Comparison of ENCODE assay signal across 9 cellular contexts in genomic region chr14:99604766-99605298, GRCh38. TPM values are rescaled to one million over a fixed set of nuclear protein-coding genes. Genes with fewer than 3 reads are reported as not detected.
DNase-seq lines count a peak whose midpoint lies in the region; ATAC-seq and TF ChIP-seq lines count a peak whose summit lies in the region.
"Had no signal": no experiment of that assay in that cellular context is flagged by ENCODE, and none has a peak within 500 bp of the region (broad histone marks: within the 10 kb centered on the region; RNA-seq: fewer than 3 reads in every experiment).

No MANE protein-coding gene starts in this region.

- peak; percentile 61 for DNase-seq in activated CD8-positive, alpha-beta memory T cell treated with anti-CD3 and anti-CD28 coated beads, Interleukin-2, amount 10 ng/mL, durations not matched to agents 7 days and 5 days
- DNase-seq in activated CD8-positive, alpha-beta memory T cell treated with anti-CD3 and anti-CD28 coated beads, Interleukin-2, amount 50 U/mL, for 48 hours = no peak
- DNase-seq in SK-MEL-5 (ENCODE audit: low read depth, low spot score) (peak; percentile 29), mesenchymal stem cell (peak; percentile 61), upper lobe of left lung (peak in 1 of 2 donors; percentile 91), DMS153 treated with DMSO at 0.1 percent for 48 hours (lab: John Stamatoyannopoulos, UW; ENCODE audit: unreplicated experiment) (no peak)

- H2BK120ac ChIP-seq in mesenchymal stem cell (ENCODE audit: low read depth, low read length) = peak overlapping the region; percentile 42

- intact Hi-C loops in dendritic cell treated with granulocyte-macrophage colony-stimulating factor and Interleukin-4, amounts not matched to agents 40 ng/mL and 50 ng/mL, for 4 days (cut with micrococcal nuclease) = no loop called here

- peak overlapping the region; percentile 46 to 55 for H3K4ac ChIP-seq in mesenchymal stem cell (ENCODE audit: low read depth in 1 of 2, low read length in 2 of 2)

- H3K4me3 ChIP-seq in mesenchymal stem cell (ENCODE audit: insufficient read depth in 1 of 2, low read depth in 1 of 2, low read length in 2 of 2) (peak overlapping the region; percentile 69 to 81), upper lobe of left lung (peak overlapping the region; percentile 62 to 92 (median 88))

- no peak overlapping the region for H3K23ac ChIP-seq in mesenchymal stem cell (ENCODE audit: low read length in 2 of 2)

- H4K91ac ChIP-seq in mesenchymal stem cell (ENCODE audit: low read length) = peak overlapping the region; percentile 28

- peaks cover 26% of the 10 kb centered on the region for H3K4me1 Mint-ChIP-seq in activated CD8-positive, alpha-beta memory T cell treated with anti-CD3 and anti-CD28 coated beads, Interleukin-2, amount 10 ng/mL, durations not matched to agents 7 days and 5 days
- H3K4me1 Mint-ChIP-seq in dendritic cell treated with granulocyte-macrophage colony-stimulating factor and Interleukin-4, amounts not matched to agents 40 ng/mL and 50 ng/mL, for 4 days (ENCODE audit: low read depth) = peaks cover 7% of the 10 kb centered on the region

- H3K79me1 ChIP-seq in mesenchymal stem cell (replicated peaks; ENCODE audit: low read length, poor library complexity, severe bottlenecking) = peaks cover 5% of the 10 kb centered on the region

- peak overlapping the region; percentile 86 for H3K27ac Mint-ChIP-seq in activated CD8-positive, alpha-beta memory T cell treated with anti-CD3 and anti-CD28 coated beads, Interleukin-2, amount 10 ng/mL, durations not matched to agents 7 days and 5 days
- no peak overlapping the region for H3K27ac Mint-ChIP-seq in dendritic cell treated with granulocyte-macrophage colony-stimulating factor and Interleukin-4, amounts not matched to agents 40 ng/mL and 50 ng/mL, for 4 days

- H3K27ac ChIP-seq in mesenchymal stem cell (ENCODE audit: low read length, poor library complexity, severe bottlenecking) = peak overlapping the region; percentile 49
- H3K27ac ChIP-seq in upper lobe of left lung = peak overlapping the region; percentile 84 to 92 (median 92)
- H3K27ac ChIP-seq: neutrophil had no signal

- H3K9me3 ChIP-seq in mesenchymal stem cell (ENCODE audit: control insufficient read depth, low read length) (no peaks in the 10 kb centered on the region), upper lobe of left lung (no peaks in the 10 kb centered on the region)
- H3K9me3 ChIP-seq: neutrophil had no signal

- TF ChIP-seq CTCF in upper lobe of left lung (IDR thresholded peaks at IDR 0.05) = no peak

- CTCF ChIA-PET in activated CD8-positive, alpha-beta memory T cell treated with anti-CD3 and anti-CD28 coated beads, Interleukin-2, amount 10 ng/mL, durations not matched to agents 7 days and 5 days (lab: Charles Lee) = interaction anchor here (1.0 to 3.5 kb wide), 6 partner anchors 10 to 588 kb away, joined by 3 to 21 read pairs (median 4); partner anchors contain the start of gene CYP46A1

- in situ Hi-C loops in SK-MEL-5 (cut with HindIII; ENCODE audit: low pct_unique_long_range_greater_than_20kb, low sequenced_read_pairs) = no loop called here

- peak overlapping the region; percentile 73 for H3K9ac ChIP-seq in mesenchymal stem cell (ENCODE audit: low read length)

- peak; percentile 35 for ATAC-seq in activated CD8-positive, alpha-beta memory T cell treated with anti-CD3 and anti-CD28 coated beads, Interleukin-2, amount 10 ng/mL, durations not matched to agents 7 days and 5 days
- peak; percentile 6 for ATAC-seq in HG02973 (IDR thresholded peaks at IDR 0.05; ENCODE audit: unreplicated experiment)
- ATAC-seq in upper lobe of left lung (ENCODE audit: low FRiP score in 2 of 2) = peak; percentile 42 to 62

- peak overlapping the region in 1 of 2 experiments; percentile 50 for H2BK12ac ChIP-seq in mesenchymal stem cell (ENCODE audit: low read length in 2 of 2)

- no peak for TF ChIP-seq EP300 in upper lobe of left lung (IDR thresholded peaks at IDR 0.05)

- H3K14ac ChIP-seq in mesenchymal stem cell (ENCODE audit: low read length in 2 of 2) = peak overlapping the region in 1 of 2 experiments; percentile 55

- WGBS in mesenchymal stem cell = under 1% methylated on average over 38 of the region's 50 CpGs
- 0 to 1% methylated on average over 7 to 26 of the region's 50 CpGs for WGBS in upper lobe of left lung, 2 donors

- no peaks in the 10 kb centered on the region for H3K9me3 Mint-ChIP-seq in activated CD8-positive, alpha-beta memory T cell treated with anti-CD3 and anti-CD28 coated beads, Interleukin-2, amount 10 ng/mL, durations not matched to agents 7 days and 5 days (ENCODE audit: low read depth)
- no peaks in the 10 kb centered on the region for H3K9me3 Mint-ChIP-seq in dendritic cell treated with granulocyte-macrophage colony-stimulating factor and Interleukin-4, amounts not matched to agents 40 ng/mL and 50 ng/mL, for 4 days

- peaks cover 1% of the 10 kb centered on the region for H3K36me3 Mint-ChIP-seq in activated CD8-positive, alpha-beta memory T cell treated with anti-CD3 and anti-CD28 coated beads, Interleukin-2, amount 10 ng/mL, durations not matched to agents 7 days and 5 days
- no peaks in the 10 kb centered on the region for H3K36me3 Mint-ChIP-seq in dendritic cell treated with granulocyte-macrophage colony-stimulating factor and Interleukin-4, amounts not matched to agents 40 ng/mL and 50 ng/mL, for 4 days (ENCODE audit: low read depth)

- peaks cover 0 to 7% of the 10 kb centered on the region in 2 experiments for H3K36me3 ChIP-seq in mesenchymal stem cell (ENCODE audit: control insufficient read depth in 1 of 2, insufficient read depth in 2 of 2, low read depth in 1 of 2, low read length in 2 of 2)
- H3K36me3 ChIP-seq in upper lobe of left lung = no peaks in the 10 kb centered on the region
- H3K36me3 ChIP-seq: neutrophil had no signal

- peak overlapping the region; percentile 98 for H3K4me2 ChIP-seq in mesenchymal stem cell (ENCODE audit: low read length, poor library complexity, severe bottlenecking)

- H2BK15ac ChIP-seq in mesenchymal stem cell (ENCODE audit: low read depth, poor library complexity, severe bottlenecking) = peak overlapping the region; percentile 34

- peak overlapping the region; percentile 77 for H3K4me3 Mint-ChIP-seq in activated CD8-positive, alpha-beta memory T cell treated with anti-CD3 and anti-CD28 coated beads, Interleukin-2, amount 10 ng/mL, durations not matched to agents 7 days and 5 days
- H3K4me3 Mint-ChIP-seq in dendritic cell treated with granulocyte-macrophage colony-stimulating factor and Interleukin-4, amounts not matched to agents 40 ng/mL and 50 ng/mL, for 4 days = peak overlapping the region; percentile 69

- H2AFZ ChIP-seq in mesenchymal stem cell (ENCODE audit: low read depth, low read length) = peak overlapping the region; percentile 57

- H3K18ac ChIP-seq in mesenchymal stem cell (ENCODE audit: low read depth in 1 of 2, low read length in 2 of 2) = peak overlapping the region; percentile 9 to 65

- H3K4me1 ChIP-seq in mesenchymal stem cell (ENCODE audit: control insufficient read depth, insufficient read depth, low read depth, low read length) (peaks cover 35% of the 10 kb centered on the region), upper lobe of left lung (peaks cover 37 to 58% (median 42%) of the 10 kb centered on the region in 4 donors)

- peaks cover 22 to 65% of the 10 kb centered on the region in 2 experiments for H3K27me3 ChIP-seq in mesenchymal stem cell (ENCODE audit: control insufficient read depth in 1 of 2, insufficient read depth in 1 of 2, low read length in 2 of 2)
- H3K27me3 ChIP-seq in upper lobe of left lung = peaks cover 0 to 13% (median 0%) of the 10 kb centered on the region in 4 donors

- peaks cover 8% of the 10 kb centered on the region for H3K27me3 Mint-ChIP-seq in activated CD8-positive, alpha-beta memory T cell treated with anti-CD3 and anti-CD28 coated beads, Interleukin-2, amount 10 ng/mL, durations not matched to agents 7 days and 5 days
- peaks cover 76% of the 10 kb centered on the region for H3K27me3 Mint-ChIP-seq in dendritic cell treated with granulocyte-macrophage colony-stimulating factor and Interleukin-4, amounts not matched to agents 40 ng/mL and 50 ng/mL, for 4 days

- no peak overlapping the region for H2AK5ac ChIP-seq in mesenchymal stem cell (ENCODE audit: low read length, severe bottlenecking)

- H4K8ac ChIP-seq in mesenchymal stem cell (ENCODE audit: low read length) = peak overlapping the region; percentile 45

- peak in 1 of 4 donors; percentile 1 for TF ChIP-seq POLR2A in upper lobe of left lung (IDR thresholded peaks at IDR 0.05)

- no peak overlapping the region for H2BK5ac ChIP-seq in mesenchymal stem cell (ENCODE audit: low read depth, low read length, poor library complexity, severe bottlenecking)

RNA-seq across cellular contexts. Expression of gene CCDC85C, which starts 0.8 kb away (rescaled TPM):
- total RNA-seq in activated CD8-positive, alpha-beta memory T cell treated with anti-CD3 and anti-CD28 coated beads, Interleukin-2, amount 10 ng/mL, durations not matched to agents 7 days and 5 days = 1 to 10 TPM; 7.1 to 9.1 TPM
- total RNA-seq in SK-MEL-5 (2014; rRNA removed; shearing (Covaris generic)) = 10.8 and 11.2 TPM in 2 replicates
- 20.4 and 32.0 TPM in 2 replicates for polyA plus RNA-seq in SK-MEL-5 (2015; cell fraction: cytosol; rRNA removed)
- 11.4 and 15.4 TPM in 2 replicates for polyA plus RNA-seq in SK-MEL-5 (2015; cell fraction: nucleus; rRNA removed)
- 1.1 TPM for polyA plus RNA-seq in mesenchymal stem cell (2013, experiment 1 of 2)
- polyA plus RNA-seq in mesenchymal stem cell (2013, experiment 2 of 2) = 1.2 TPM
- 10 to 100 TPM in 5 of 6 donors, 1 to 10 TPM in 1; 5.2 to 31.0 (median 20.4) TPM for total RNA-seq in upper lobe of left lung

RNA-seq across cellular contexts. Expression of gene HHIPL1, which starts 40.1 kb away (rescaled TPM):
- total RNA-seq in activated CD8-positive, alpha-beta memory T cell treated with anti-CD3 and anti-CD28 coated beads, Interleukin-2, amount 10 ng/mL, durations not matched to agents 7 days and 5 days = under 1 TPM in 1 of 2 experiments, not detected in 1; 0.09 TPM
- total RNA-seq in SK-MEL-5 (2014; rRNA removed; shearing (Covaris generic)) = 0.03 and 0.16 TPM in 2 replicates
- polyA plus RNA-seq in SK-MEL-5 (2015; cell fraction: cytosol; rRNA removed) = 0.04 and 0.20 TPM in 2 replicates
- polyA plus RNA-seq in SK-MEL-5 (2015; cell fraction: nucleus; rRNA removed) = 0.02 TPM in 1 of 2 replicates, not detected in the other
- 0.48 TPM for polyA plus RNA-seq in mesenchymal stem cell (2013, experiment 1 of 2)
- polyA plus RNA-seq in mesenchymal stem cell (2013, experiment 2 of 2) = 0.58 TPM
- total RNA-seq in upper lobe of left lung = 1 to 10 TPM in 4 of 6 donors, under 1 TPM in 2; 0.61 to 2.2 (median 1.3) TPM

Comparison
In these comparisons a context has a peak if more than half of its experiments do, and no peak if none do; other contexts are left out.
1. DNase-seq: peak in activated CD8-positive, alpha-beta memory T cell treated with anti-CD3 and anti-CD28 coated beads, Interleukin-2, amount 10 ng/mL, durations not matched to agents 7 days and 5 days (single experiment), SK-MEL-5 (single experiment) and mesenchymal stem cell (single experiment); none in activated CD8-positive, alpha-beta memory T cell treated with anti-CD3 and anti-CD28 coated beads, Interleukin-2, amount 50 U/mL, for 48 hours (single experiment) and DMS153 treated with DMSO at 0.1 percent for 48 hours (single experiment).
2. Peak in every context shown above with its lines, with median percentiles within 50 percentile points of each other: ATAC-seq.